ENCODE assay signal across 29 cellular contexts in genomic region chr5:56291058-56291404, GRCh38. TPM values are rescaled to one million over a fixed set of nuclear protein-coding genes. Genes with fewer than 3 reads are reported as not detected.
"Had no signal": no experiment of that assay in that cellular context is flagged by ENCODE, and none has a peak within 500 bp of the region (broad histone marks: within the 10 kb centered on the region; RNA-seq: fewer than 3 reads in every experiment).

No MANE protein-coding gene starts in this region.

- H3K27ac ChIP-seq: colonic mucosa, esophagus muscularis mucosa, foreskin keratinocyte, gastroesophageal sphincter, heart left ventricle, lower lobe of right lung, parathyroid adenoma, prostate gland, skin epidermis, thoracic aorta, tibial nerve, upper lobe of left lung had no signal

- H3K9me3 Mint-ChIP-seq: dendritic cell treated with granulocyte-macrophage colony-stimulating factor and Interleukin-4, amounts not matched to agents 40 ng/mL and 50 ng/mL, for 4 days; stimulated activated naive CD8-positive, alpha-beta T cell treated with anti-CD3 and anti-CD28 coated beads, Interleukin-15, Interleukin-2, amounts not matched to agents 100 ng/mL and 50 ng/mL, for 24 hours had no signal

- DNase-seq: colonic mucosa; effector CD8-positive, alpha-beta T cell; foreskin keratinocyte; heart left ventricle; hippocampal formation; left colon; left ventricle myocardium superior; lower lobe of right lung; naive thymus-derived CD8-positive, alpha-beta T cell; occipital lobe; right cardiac atrium; stimulated activated CD4-positive, alpha-beta T cell treated with anti-CD3 and anti-CD28 coated beads, Interleukin-15, amount 100 ng/mL, for 24 hours; stimulated activated CD4-positive, alpha-beta T cell treated with anti-CD3 and anti-CD28 coated beads, Interleukin-2, amount 100 ng/mL, for 48 hours; stimulated activated naive B cell treated with anti-CD40 and anti-IgM and Interleukin-4, amounts not matched to agents 10 μg/mL and 1 μg/mL and 100 μg/mL, for 72 hours; upper lobe of left lung had no signal

- H3K9ac ChIP-seq: parathyroid adenoma had no signal

- H3K9me3 ChIP-seq: colonic mucosa, esophagus muscularis mucosa, gastroesophageal sphincter, heart left ventricle, lower lobe of right lung, prostate gland, thoracic aorta, tibial nerve, upper lobe of left lung had no signal

- H3K4me3 ChIP-seq: colonic mucosa, esophagus muscularis mucosa, gastroesophageal sphincter, heart left ventricle, lower lobe of right lung, prostate gland, skin epidermis, thoracic aorta, tibial nerve, upper lobe of left lung had no signal

- H3K27me3 Mint-ChIP-seq: dendritic cell treated with granulocyte-macrophage colony-stimulating factor and Interleukin-4, amounts not matched to agents 40 ng/mL and 50 ng/mL, for 4 days; stimulated activated naive B cell treated with anti-CD40 and anti-IgM and Interleukin-4, amounts not matched to agents 10 μg/mL and 1 μg/mL and 100 μg/mL, for 72 hours; stimulated activated naive CD8-positive, alpha-beta T cell treated with anti-CD3 and anti-CD28 coated beads, Interleukin-15, Interleukin-2, amounts not matched to agents 100 ng/mL and 50 ng/mL, for 24 hours had no signal

- H3K27me3 ChIP-seq: colonic mucosa, esophagus muscularis mucosa, foreskin keratinocyte, gastroesophageal sphincter, heart left ventricle, tibial nerve, upper lobe of left lung had no signal

- H3K36me3 ChIP-seq: colonic mucosa, esophagus muscularis mucosa, gastroesophageal sphincter, heart left ventricle, lower lobe of right lung, prostate gland, thoracic aorta, tibial nerve, upper lobe of left lung had no signal

- H3K4me1 ChIP-seq: colonic mucosa, foreskin keratinocyte, gastroesophageal sphincter, lower lobe of right lung, parathyroid adenoma, prostate gland, upper lobe of left lung had no signal

- H3K27ac Mint-ChIP-seq: dendritic cell treated with granulocyte-macrophage colony-stimulating factor and Interleukin-4, amounts not matched to agents 40 ng/mL and 50 ng/mL, for 4 days; naive thymus-derived CD8-positive, alpha-beta T cell; stimulated activated naive B cell treated with anti-CD40 and anti-IgM and Interleukin-4, amounts not matched to agents 10 μg/mL and 1 μg/mL and 100 μg/mL, for 72 hours; stimulated activated naive CD8-positive, alpha-beta T cell treated with anti-CD3 and anti-CD28 coated beads, Interleukin-15, Interleukin-2, amounts not matched to agents 100 ng/mL and 50 ng/mL, for 24 hours had no signal

- H2AFZ ChIP-seq: parathyroid adenoma had no signal

- H3K36me3 Mint-ChIP-seq: naive thymus-derived CD8-positive, alpha-beta T cell; stimulated activated naive B cell treated with anti-CD40 and anti-IgM and Interleukin-4, amounts not matched to agents 10 μg/mL and 1 μg/mL and 100 μg/mL, for 72 hours had no signal

- H3K79me2 ChIP-seq: parathyroid adenoma had no signal

- H3K4me3 Mint-ChIP-seq: dendritic cell treated with granulocyte-macrophage colony-stimulating factor and Interleukin-4, amounts not matched to agents 40 ng/mL and 50 ng/mL, for 4 days; naive thymus-derived CD8-positive, alpha-beta T cell; stimulated activated naive B cell treated with anti-CD40 and anti-IgM and Interleukin-4, amounts not matched to agents 10 μg/mL and 1 μg/mL and 100 μg/mL, for 72 hours; stimulated activated naive CD8-positive, alpha-beta T cell treated with anti-CD3 and anti-CD28 coated beads, Interleukin-15, Interleukin-2, amounts not matched to agents 100 ng/mL and 50 ng/mL, for 24 hours had no signal

- ATAC-seq: foreskin keratinocyte; gastroesophageal sphincter; heart left ventricle; left colon; left ventricle myocardium superior; lower lobe of right lung; naive thymus-derived CD8-positive, alpha-beta T cell; right cardiac atrium; stimulated activated naive B cell treated with anti-CD40 and anti-IgM and Interleukin-4, amounts not matched to agents 10 μg/mL and 1 μg/mL and 100 μg/mL, for 72 hours had no signal

RNA-seq across cellular contexts. Expression of gene ANKRD55, which starts 57.9 kb away (rescaled TPM):
- total RNA-seq: colonic mucosa; epithelial cell of proximal tubule; fibroblast of lung; foreskin keratinocyte; kidney epithelial cell; left colon; left ventricle myocardium superior; mesenteric fat pad; myocyte; naive thymus-derived CD8-positive, alpha-beta T cell; thoracic aorta; tibial nerve had no signal
- polyA plus RNA-seq: fibroblast of lung, foreskin keratinocyte, heart left ventricle had no signal
